1 cellular context compared by ENCODE assay signal in genomic region chr19:48513289-48514122, GRCh38.
TF ChIP-seq lines count a peak whose summit lies in the region.

No MANE protein-coding gene starts in this region.

TF ChIP-seq in HEK293, 187 proteins besides CTCF, POLR2A, EP300 and RAD21 (continued from another document):
- TF ChIP-seq ZNF560 (tag by site-specific recombination; IDR thresholded peaks at IDR 0.05; ENCODE audit: borderline replicate concordance) (no peak), KLF8 (tag by site-specific recombination; IDR thresholded peaks at IDR 0.05) (peak; percentile 58), ZBTB20 (tag by site-specific recombination; IDR thresholded peaks at IDR 0.05) (peak; percentile 98), ZSCAN30 (tag by site-specific recombination; IDR thresholded peaks at IDR 0.05) (peak; percentile 64; the same call in 1 of the 2 replicates), ZNF76 (tag by site-specific recombination; IDR thresholded peaks at IDR 0.05; ENCODE audit: borderline replicate concordance, low read depth) (peak; percentile 95), GLI4 (tag by site-specific recombination; IDR thresholded peaks at IDR 0.05) (no peak), ZNF133 (tag by site-specific recombination; IDR thresholded peaks at IDR 0.05) (no peak), ZBTB17 (tag by site-specific recombination; IDR thresholded peaks at IDR 0.05) (peak; percentile 81), ZNF335 (tag by site-specific recombination; conservative IDR thresholded peaks at IDR 0.05) (peak; percentile 93), ZNF704 (tag by site-specific recombination; IDR thresholded peaks at IDR 0.05) (no peak), ZNF394 (tag by site-specific recombination; IDR thresholded peaks at IDR 0.05; ENCODE audit: borderline replicate concordance) (no peak; the same call in 1 of the 2 replicates), ZNF23 (tag by site-specific recombination; IDR thresholded peaks at IDR 0.05; ENCODE audit: borderline replicate concordance) (no peak), ZNF529 (tag by site-specific recombination; IDR thresholded peaks at IDR 0.05; ENCODE audit: insufficient replicate concordance) (no peak), SCRT2 (tag by site-specific recombination; IDR thresholded peaks at IDR 0.05) (no peak), ZNF248 (tag by site-specific recombination; IDR thresholded peaks at IDR 0.05) (no peak), ZNF341 (tag by site-specific recombination; IDR thresholded peaks at IDR 0.05; ENCODE audit: low read depth) (0 out of 2 replicates have a peak, but pooled peaks have one; percentile 17), ZNF48 (tag by site-specific recombination; IDR thresholded peaks at IDR 0.05) (no peak), ZEB2 (tag by site-specific recombination; IDR thresholded peaks at IDR 0.05) (0 out of 2 replicates have a peak, but pooled peaks have one; percentile 56), KLF7 (tag by site-specific recombination; IDR thresholded peaks at IDR 0.05; ENCODE audit: borderline replicate concordance) (no peak), SP3 (tag by site-specific recombination; IDR thresholded peaks at IDR 0.05) (peak; percentile 61), ZNF132 (tag by site-specific recombination; IDR thresholded peaks at IDR 0.05; ENCODE audit: borderline replicate concordance) (no peak), ZSCAN18 (tag by site-specific recombination; IDR thresholded peaks at IDR 0.05) (no peak), ZNF10 (tag by site-specific recombination; IDR thresholded peaks at IDR 0.05) (0 out of 2 replicates have a peak, but pooled peaks have one; percentile 30), KLF1 (tag by site-specific recombination; IDR thresholded peaks at IDR 0.05) (peak; percentile 90), ZNF549 (tag by site-specific recombination; IDR thresholded peaks at IDR 0.05) (no peak), ZFP37 (tag by site-specific recombination; IDR thresholded peaks at IDR 0.05) (0 out of 2 replicates have a peak, but pooled peaks have one; percentile 44), ZNF391 (tag by site-specific recombination; IDR thresholded peaks at IDR 0.05; ENCODE audit: borderline replicate concordance, low read depth) (no peak), ATF2 (tag by site-specific recombination; IDR thresholded peaks at IDR 0.05; ENCODE audit: low read depth) (no peak), ZNF311 (tag by site-specific recombination; IDR thresholded peaks at IDR 0.05; ENCODE audit: borderline replicate concordance) (no peak)
- TF ChIP-seq, protein P1, sequence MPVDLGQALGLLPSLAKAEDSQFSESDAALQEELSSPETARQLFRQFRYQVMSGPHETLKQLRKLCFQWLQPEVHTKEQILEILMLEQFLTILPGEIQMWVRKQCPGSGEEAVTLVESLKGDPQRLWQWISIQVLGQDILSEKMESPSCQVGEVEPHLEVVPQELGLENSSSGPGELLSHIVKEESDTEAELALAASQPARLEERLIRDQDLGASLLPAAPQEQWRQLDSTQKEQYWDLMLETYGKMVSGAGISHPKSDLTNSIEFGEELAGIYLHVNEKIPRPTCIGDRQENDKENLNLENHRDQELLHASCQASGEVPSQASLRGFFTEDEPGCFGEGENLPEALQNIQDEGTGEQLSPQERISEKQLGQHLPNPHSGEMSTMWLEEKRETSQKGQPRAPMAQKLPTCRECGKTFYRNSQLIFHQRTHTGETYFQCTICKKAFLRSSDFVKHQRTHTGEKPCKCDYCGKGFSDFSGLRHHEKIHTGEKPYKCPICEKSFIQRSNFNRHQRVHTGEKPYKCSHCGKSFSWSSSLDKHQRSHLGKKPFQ (tag by site-specific recombination; IDR thresholded peaks at IDR 0.05): peak; percentile 71; the same call in 1 of the 2 replicates
- TF ChIP-seq, protein P2, sequence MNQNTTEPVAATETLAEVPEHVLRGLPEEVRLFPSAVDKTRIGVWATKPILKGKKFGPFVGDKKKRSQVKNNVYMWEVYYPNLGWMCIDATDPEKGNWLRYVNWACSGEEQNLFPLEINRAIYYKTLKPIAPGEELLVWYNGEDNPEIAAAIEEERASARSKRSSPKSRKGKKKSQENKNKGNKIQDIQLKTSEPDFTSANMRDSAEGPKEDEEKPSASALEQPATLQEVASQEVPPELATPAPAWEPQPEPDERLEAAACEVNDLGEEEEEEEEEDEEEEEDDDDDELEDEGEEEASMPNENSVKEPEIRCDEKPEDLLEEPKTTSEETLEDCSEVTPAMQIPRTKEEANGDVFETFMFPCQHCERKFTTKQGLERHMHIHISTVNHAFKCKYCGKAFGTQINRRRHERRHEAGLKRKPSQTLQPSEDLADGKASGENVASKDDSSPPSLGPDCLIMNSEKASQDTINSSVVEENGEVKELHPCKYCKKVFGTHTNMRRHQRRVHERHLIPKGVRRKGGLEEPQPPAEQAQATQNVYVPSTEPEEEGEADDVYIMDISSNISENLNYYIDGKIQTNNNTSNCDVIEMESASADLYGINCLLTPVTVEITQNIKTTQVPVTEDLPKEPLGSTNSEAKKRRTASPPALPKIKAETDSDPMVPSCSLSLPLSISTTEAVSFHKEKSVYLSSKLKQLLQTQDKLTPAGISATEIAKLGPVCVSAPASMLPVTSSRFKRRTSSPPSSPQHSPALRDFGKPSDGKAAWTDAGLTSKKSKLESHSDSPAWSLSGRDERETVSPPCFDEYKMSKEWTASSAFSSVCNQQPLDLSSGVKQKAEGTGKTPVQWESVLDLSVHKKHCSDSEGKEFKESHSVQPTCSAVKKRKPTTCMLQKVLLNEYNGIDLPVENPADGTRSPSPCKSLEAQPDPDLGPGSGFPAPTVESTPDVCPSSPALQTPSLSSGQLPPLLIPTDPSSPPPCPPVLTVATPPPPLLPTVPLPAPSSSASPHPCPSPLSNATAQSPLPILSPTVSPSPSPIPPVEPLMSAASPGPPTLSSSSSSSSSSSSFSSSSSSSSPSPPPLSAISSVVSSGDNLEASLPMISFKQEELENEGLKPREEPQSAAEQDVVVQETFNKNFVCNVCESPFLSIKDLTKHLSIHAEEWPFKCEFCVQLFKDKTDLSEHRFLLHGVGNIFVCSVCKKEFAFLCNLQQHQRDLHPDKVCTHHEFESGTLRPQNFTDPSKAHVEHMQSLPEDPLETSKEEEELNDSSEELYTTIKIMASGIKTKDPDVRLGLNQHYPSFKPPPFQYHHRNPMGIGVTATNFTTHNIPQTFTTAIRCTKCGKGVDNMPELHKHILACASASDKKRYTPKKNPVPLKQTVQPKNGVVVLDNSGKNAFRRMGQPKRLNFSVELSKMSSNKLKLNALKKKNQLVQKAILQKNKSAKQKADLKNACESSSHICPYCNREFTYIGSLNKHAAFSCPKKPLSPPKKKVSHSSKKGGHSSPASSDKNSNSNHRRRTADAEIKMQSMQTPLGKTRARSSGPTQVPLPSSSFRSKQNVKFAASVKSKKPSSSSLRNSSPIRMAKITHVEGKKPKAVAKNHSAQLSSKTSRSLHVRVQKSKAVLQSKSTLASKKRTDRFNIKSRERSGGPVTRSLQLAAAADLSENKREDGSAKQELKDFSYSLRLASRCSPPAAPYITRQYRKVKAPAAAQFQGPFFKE (tag by site-specific recombination; IDR thresholded peaks at IDR 0.05; ENCODE audit: borderline replicate concordance): no peak
TF ChIP-seq in HEK293: peak in this region for 50.
